ENCODE assay signal across 14 cellular contexts in the genomic region with DNA sequence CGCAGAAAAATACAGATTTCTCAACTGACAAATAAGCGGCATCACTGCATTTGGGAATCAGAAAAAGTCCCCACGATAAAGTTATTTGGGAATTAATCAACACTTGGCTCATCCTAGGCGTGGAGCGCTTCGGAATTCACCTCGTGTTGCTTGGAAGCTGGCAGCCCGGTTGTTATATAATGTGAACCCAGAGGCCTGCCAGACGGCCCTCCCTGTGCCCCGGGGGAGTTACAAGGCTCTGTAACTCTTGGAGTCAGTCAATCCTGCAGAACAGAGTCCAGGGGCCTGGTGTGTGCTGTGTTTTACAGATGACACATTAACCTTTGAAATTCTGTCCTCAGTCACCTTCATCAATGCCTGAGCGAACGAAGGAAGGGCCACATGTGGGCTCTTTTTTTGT.
DNase-seq lines count a peak whose midpoint lies in the region; ATAC-seq and TF ChIP-seq lines count a peak whose summit lies in the region.
"Had no signal": no experiment of that assay in that cellular context is flagged by ENCODE, and none has a peak within 500 bp of the region (broad histone marks: within the 10 kb centered on the region; RNA-seq: fewer than 3 reads in every experiment).

No MANE protein-coding gene starts in this region.

- WGBS in GM23248 (ENCODE audit: low coverage in 1 of 2, low lambda C conversion rate in 2 of 2, missing lambda C conversion rate in 2 of 2), 2 experiments = 32% methylated on average over 12 of the region's 12 CpGs

- intact Hi-C loops in dorsolateral prefrontal cortex (cut with DNase I) = no loop called here

- peak overlapping the region; percentile 32 for H3K27ac ChIP-seq in GM23248
- H3K27ac ChIP-seq in dorsolateral prefrontal cortex = peak overlapping the region in 54 of 59 donors; percentile 7 to 94 (median 77)
- H3K27ac ChIP-seq: SK-N-MC had no signal

- no peak overlapping the region for H3K4me3 Mint-ChIP-seq in stimulated activated effector memory CD8-positive, alpha-beta T cell treated with anti-CD3 and anti-CD28 coated beads, Interleukin-12 subunit alpha, Interleukin-12 subunit beta, amount 100 ng/mL, for 72 hours
- H3K4me3 Mint-ChIP-seq: activated CD4-positive, alpha-beta memory T cell treated with anti-CD3 and anti-CD28 coated beads for 36 hours had no signal

- H3K9me2 ChIP-seq in GM23248 (ENCODE audit: insufficient read depth) = no peaks in the 10 kb centered on the region

- peaks cover 83% of the 10 kb centered on the region for H3K4me1 Mint-ChIP-seq in stimulated activated effector memory CD8-positive, alpha-beta T cell treated with anti-CD3 and anti-CD28 coated beads, Interleukin-12 subunit alpha, Interleukin-12 subunit beta, amount 100 ng/mL, for 72 hours

- H3K36me3 ChIP-seq in GM23248 (ENCODE audit: low read depth) = no peaks in the 10 kb centered on the region

- H2AFZ ChIP-seq in GM23248 = peak overlapping the region; percentile 19; the same call in 1 of the 2 replicates

- H3K9me3 Mint-ChIP-seq in stimulated activated effector memory CD8-positive, alpha-beta T cell treated with anti-CD3 and anti-CD28 coated beads, Interleukin-12 subunit alpha, Interleukin-12 subunit beta, amount 100 ng/mL, for 72 hours = no peaks in the 10 kb centered on the region
- H3K9me3 Mint-ChIP-seq: activated CD4-positive, alpha-beta memory T cell treated with anti-CD3 and anti-CD28 coated beads for 36 hours had no signal

- DNase-seq in GM23248 = peak; percentile 64
- peak in 4 of 10 donors; percentile 36 to 64 (median 47) for DNase-seq in dorsolateral prefrontal cortex
- peak; percentile 84 for DNase-seq in left lobe of liver (ENCODE audit: low spot score)
- no peak for DNase-seq in stimulated activated effector memory CD8-positive, alpha-beta T cell treated with anti-CD3 and anti-CD28 coated beads, Interleukin-12 subunit alpha, Interleukin-12 subunit beta, amount 100 ng/mL, for 72 hours (ENCODE audit: low spot score in 2 of 2)
- DNase-seq in HPDE6-E6E7 (ENCODE audit: extremely low spot score) = no peak
- no peak for DNase-seq in OCI-M1 (lab: John Stamatoyannopoulos, UW)
- DNase-seq: activated CD4-positive, alpha-beta memory T cell treated with anti-CD3 and anti-CD28 coated beads for 36 hours; amniotic stem cell; DND-41; NCI-H526; stimulated activated CD4-positive, alpha-beta T cell treated with anti-CD3 and anti-CD28 coated beads, Interleukin-1b, Interleukin-23, amount 100 ng/mL, for 48 hours had no signal

- peaks cover 27% of the 10 kb centered on the region for H3F3A ChIP-seq in GM23248 (ENCODE audit: insufficient read depth)

- peaks cover 81% of the 10 kb centered on the region for H3K79me2 ChIP-seq in GM23248 (ENCODE audit: insufficient read depth)

- TF ChIP-seq CTCF in dorsolateral prefrontal cortex (IDR thresholded peaks at IDR 0.05 in 54 of 56, conservative IDR thresholded peaks at IDR 0.05 in 2 of 56; ENCODE audit: low read depth in 1 of 56, partially characterized antibody in 56 of 56) = no peak

- H3K9me3 ChIP-seq in GM23248 (ENCODE audit: low read depth) = no peaks in the 10 kb centered on the region

- peak overlapping the region; percentile 89 for H3K27ac Mint-ChIP-seq in stimulated activated effector memory CD8-positive, alpha-beta T cell treated with anti-CD3 and anti-CD28 coated beads, Interleukin-12 subunit alpha, Interleukin-12 subunit beta, amount 100 ng/mL, for 72 hours

- no peaks in the 10 kb centered on the region for H4K20me1 ChIP-seq in GM23248 (ENCODE audit: insufficient read depth)

- H3K4me3 ChIP-seq in GM23248 (no peak overlapping the region), dorsolateral prefrontal cortex (no peak overlapping the region)
- H3K4me3 ChIP-seq: SK-N-MC had no signal

- H3K9ac ChIP-seq in GM23248 = peak overlapping the region; percentile 59

- in situ Hi-C loops in GM23248 (cut with MboI) = no loop called here

- peaks cover 26% of the 10 kb centered on the region for H3K4me1 ChIP-seq in GM23248 (ENCODE audit: insufficient read depth)

- no peaks in the 10 kb centered on the region for H3K36me3 Mint-ChIP-seq in stimulated activated effector memory CD8-positive, alpha-beta T cell treated with anti-CD3 and anti-CD28 coated beads, Interleukin-12 subunit alpha, Interleukin-12 subunit beta, amount 100 ng/mL, for 72 hours
- H3K36me3 Mint-ChIP-seq: activated CD4-positive, alpha-beta memory T cell treated with anti-CD3 and anti-CD28 coated beads for 36 hours had no signal

- H3K27me3 ChIP-seq in GM23248 (replicated peaks; ENCODE audit: insufficient read depth) (no peaks in the 10 kb centered on the region), dorsolateral prefrontal cortex (no peaks in the 10 kb centered on the region)

- ATAC-seq in left lobe of liver = peak; percentile 93
- no peak for ATAC-seq in stimulated activated effector memory CD8-positive, alpha-beta T cell treated with anti-CD3 and anti-CD28 coated beads, Interleukin-12 subunit alpha, Interleukin-12 subunit beta, amount 100 ng/mL, for 72 hours
- ATAC-seq in HG02588 (IDR thresholded peaks at IDR 0.05; ENCODE audit: unreplicated experiment) = no peak
- no peak for ATAC-seq in HG03045 (IDR thresholded peaks at IDR 0.05; ENCODE audit: unreplicated experiment)

- H3K4me2 ChIP-seq in GM23248 (ENCODE audit: unreplicated experiment) = peak overlapping the region; percentile 11

Comparison
In these comparisons a context has a peak if more than half of its experiments do, and no peak if none do; other contexts are left out.
1. DNase-seq: peak in GM23248 (single experiment) and left lobe of liver (single experiment); none in stimulated activated effector memory CD8-positive, alpha-beta T cell treated with anti-CD3 and anti-CD28 coated beads, Interleukin-12 subunit alpha, Interleukin-12 subunit beta, amount 100 ng/mL, for 72 hours (0 of 2), HPDE6-E6E7 (single experiment) and OCI-M1 (single experiment).